ENCODE assay signal across 8 cellular contexts in the genomic region with DNA sequence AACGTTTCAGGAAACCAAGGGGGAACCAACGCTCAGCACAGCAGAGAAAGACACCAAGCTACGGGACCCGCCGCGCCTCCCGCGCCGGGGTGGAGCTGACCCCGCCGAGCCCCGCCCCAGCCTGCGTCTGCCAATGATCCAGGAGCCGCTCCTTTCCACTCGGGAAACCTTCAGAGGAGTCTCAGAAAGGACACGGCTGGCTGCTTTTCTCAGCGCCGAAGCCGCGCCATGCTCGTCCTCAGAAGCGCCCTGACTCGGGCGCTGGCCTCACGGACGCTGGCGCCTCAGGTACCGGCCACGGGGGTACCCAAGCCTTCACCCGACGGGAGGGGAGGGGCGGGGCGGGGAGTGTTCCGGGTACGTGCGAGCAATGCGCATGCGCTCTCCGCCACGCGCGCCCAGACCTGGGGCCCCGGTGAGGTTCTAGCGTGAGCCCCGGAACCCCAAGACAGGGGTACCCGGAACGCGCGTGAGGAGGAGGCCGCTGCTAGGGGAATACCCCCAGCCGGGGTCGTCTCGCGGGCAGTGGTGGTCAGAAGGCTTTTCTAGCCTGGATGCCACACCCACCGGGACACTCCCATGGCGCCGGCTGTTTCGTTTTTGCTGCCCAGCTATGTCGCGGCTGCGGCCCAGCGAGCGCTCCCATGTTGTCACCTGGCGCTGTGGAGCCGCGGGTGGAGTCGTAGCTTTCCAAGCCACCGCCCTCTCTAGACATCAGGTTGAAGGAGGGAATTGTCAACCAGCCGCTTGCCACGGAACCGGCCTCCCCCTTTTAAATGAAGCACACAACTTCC. TPM values are rescaled to one million over a fixed set of nuclear protein-coding genes. Genes with fewer than 3 reads are reported as not detected.
A peak's percentile ranks its signal among the peaks of the same experiment; 100 is the strongest.
DNase-seq lines count a peak whose midpoint lies in the region; ATAC-seq and TF ChIP-seq lines count a peak whose summit lies in the region.

A gene (plus strand): TSS at position 119 of the 794 bp plus-strand sequence. CDS start 110 bp downstream, at position 229.

- peaks cover 6% of the 10 kb centered on the region for H3K79me2 ChIP-seq in trophoblast cell (ENCODE audit: control insufficient read depth, insufficient read depth, low read length, poor library complexity)

- no peak within 1 kb of the TSS for H2AK5ac ChIP-seq in trophoblast cell (ENCODE audit: low read length)

- H2AFZ ChIP-seq in trophoblast cell (ENCODE audit: insufficient read depth, low read length, poor library complexity) = peak within 1 kb of the TSS; percentile 95

- peak within 1 kb of the TSS; percentile 98 for H3K4me3 ChIP-seq in GM12865 (ENCODE audit: low read depth, low read length)
- H3K4me3 ChIP-seq in trophoblast cell (ENCODE audit: low read depth, low read length) = peak within 1 kb of the TSS; percentile 92
- H3K4me3 ChIP-seq in tibial artery = peak within 1 kb of the TSS; percentile 82 to 84

- H3K23ac ChIP-seq in trophoblast cell (ENCODE audit: low read length) = no peak within 1 kb of the TSS

- peak within 1 kb of the TSS; percentile 72 for H2BK12ac ChIP-seq in trophoblast cell (ENCODE audit: low read length)

- TF ChIP-seq CTCF in GM12865 (IDR thresholded peaks at IDR 0.05; ENCODE audit: insufficient read depth, low read depth, low read length, missing control alignments) = no peak
- no peak for TF ChIP-seq CTCF in tibial artery (IDR thresholded peaks at IDR 0.05)

- no CpG with 5 or more reads among the region's 71 CpGs for WGBS in trophoblast cell (ENCODE audit: extremely low coverage, insufficient coverage, insufficient read length)

- H3K4me1 ChIP-seq in trophoblast cell (ENCODE audit: control insufficient read depth in 1 of 2, insufficient read depth in 2 of 2, low read length in 2 of 2) (no peaks in the 10 kb centered on the region), tibial artery (peaks cover 0 to 24% (median 6%) of the 10 kb centered on the region in 4 donors)

- peak within 1 kb of the TSS; percentile 92 for H3K14ac ChIP-seq in trophoblast cell (ENCODE audit: low read length)

- intact Hi-C loops in Right ventricle myocardium superior (cut with DNase I) = no loop called here
- intact Hi-C loops in tibial artery (cut with DNase I; ENCODE audit: low total_unique reads) = loop anchor here (10.0 kb wide), 1 partner anchor 653 kb away; a partner anchor contains a TSS

- peak within 1 kb of the TSS; percentile 89 for H4K12ac ChIP-seq in trophoblast cell (ENCODE audit: low read depth, low read length)

- peak within 1 kb of the TSS; percentile 89 for H2BK5ac ChIP-seq in trophoblast cell (ENCODE audit: low read depth, low read length, poor library complexity)

- H3K27me3 ChIP-seq in trophoblast cell (ENCODE audit: insufficient read depth, low read length) = no peaks in the 10 kb centered on the region
- no peaks in the 10 kb centered on the region for H3K27me3 ChIP-seq in tibial artery

- H4K8ac ChIP-seq in trophoblast cell (ENCODE audit: low read depth, low read length) = peak within 1 kb of the TSS; percentile 96

- H3K27ac ChIP-seq in trophoblast cell (ENCODE audit: low read depth, low read length) (peak within 1 kb of the TSS; percentile 77), tibial artery (peak within 1 kb of the TSS; percentile 93 to 95)

- ATAC-seq in HG02610 (IDR thresholded peaks at IDR 0.05; ENCODE audit: unreplicated experiment) (peak; percentile 87), Right ventricle myocardium superior (ENCODE audit: poor library complexity) (peak; percentile 97)

- peak within 1 kb of the TSS; percentile 68 for H3K4ac ChIP-seq in trophoblast cell (ENCODE audit: low read depth, low read length)

- H2BK120ac ChIP-seq in trophoblast cell (ENCODE audit: insufficient read depth, low read length, poor library complexity) = peak within 1 kb of the TSS; percentile 78

- H3K9ac ChIP-seq in trophoblast cell (ENCODE audit: low read length) = peak within 1 kb of the TSS; percentile 84

- H4K91ac ChIP-seq in trophoblast cell (ENCODE audit: low read depth, low read length) = peak within 1 kb of the TSS; percentile 84

- H3K79me1 ChIP-seq in trophoblast cell (ENCODE audit: low read length) = peaks cover 9% of the 10 kb centered on the region

- H3K18ac ChIP-seq in trophoblast cell (ENCODE audit: low read length) = peak within 1 kb of the TSS; percentile 81

- H3K9me3 ChIP-seq in trophoblast cell (ENCODE audit: insufficient read depth, low read depth, low read length) (no peaks in the 10 kb centered on the region), tibial artery (no peaks in the 10 kb centered on the region)

- H3K4me2 ChIP-seq in trophoblast cell (ENCODE audit: low read length) = peak within 1 kb of the TSS; percentile 74

- no peaks in the 10 kb centered on the region for H3K36me3 ChIP-seq in trophoblast cell (ENCODE audit: control insufficient read depth in 1 of 2, insufficient read depth in 2 of 2, low read length in 2 of 2)
- peaks cover 0 to 10% (median 8%) of the 10 kb centered on the region in 3 donors for H3K36me3 ChIP-seq in tibial artery

- DNase-seq in GM12865 (ENCODE audit: low read depth) (peak; percentile 89), NCI-H1048 (lab: John Stamatoyannopoulos, UW) (peak; percentile 73), SW 1271 (lab: John Stamatoyannopoulos, UW) (peak; percentile 47 to 87), Right ventricle myocardium superior (peak; percentile 94), trophoblast cell (peak; percentile 76 to 82), tibial artery (peak; percentile 82 to 91)
- peak; percentile 70 for DNase-seq in activated naive CD8-positive, alpha-beta T cell treated with anti-CD3 and anti-CD28 coated beads, Interleukin-2, amount 50 U/mL, for 16 hours (ENCODE audit: low read depth, low spot score)

RNA-seq across cellular contexts. Expression of the gene that starts here (rescaled TPM):
- total RNA-seq in Right ventricle myocardium superior = 18.7 TPM
- 15.4 and 15.6 TPM in 2 replicates for polyA plus RNA-seq in trophoblast cell (2013)

Comparison
In these comparisons a context has a peak if more than half of its experiments do, and no peak if none do; other contexts are left out.
1. Peak in every context shown above with its lines: DNase-seq, ATAC-seq, H3K4me3 ChIP-seq and H3K27ac ChIP-seq.